8 cellular contexts compared by ENCODE assay signal in the genomic region with DNA sequence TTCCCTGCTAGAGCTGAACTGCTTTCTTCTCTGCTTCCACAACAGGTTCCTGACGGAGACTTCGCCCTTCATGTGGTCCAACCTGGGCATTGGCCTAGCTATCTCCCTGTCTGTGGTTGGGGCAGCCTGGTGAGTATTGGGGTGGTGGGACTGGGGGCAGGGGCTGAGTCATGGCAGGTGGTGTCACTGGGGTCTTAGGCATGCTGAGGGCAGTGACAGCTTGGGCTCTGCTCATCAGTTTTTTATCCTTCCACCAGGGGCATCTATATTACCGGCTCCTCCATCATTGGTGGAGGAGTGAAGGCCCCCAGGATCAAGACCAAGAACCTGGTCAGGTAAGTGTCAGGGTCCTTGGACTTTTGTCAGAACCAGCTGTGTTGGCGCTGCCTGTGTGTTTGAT. TPM values are rescaled to one million over a fixed set of nuclear protein-coding genes. Genes with fewer than 3 reads are reported as not detected.
DNase-seq lines count a peak whose midpoint lies in the region; ATAC-seq and TF ChIP-seq lines count a peak whose summit lies in the region.

No MANE protein-coding gene starts in this region.

- intact Hi-C loops in psoas muscle (cut with DNase I) (no loop called here), sciatic nerve (cut with DNase I) (no loop called here)

- H3K27ac ChIP-seq in Peyer's patch (peak overlapping the region in 1 of 4 donors; percentile 98), esophagus (ENCODE audit: low read depth in 2 of 2, low read length in 1 of 2) (peak overlapping the region in 1 of 2 donors; percentile 10), psoas muscle (no peak overlapping the region)

- no peaks in the 10 kb centered on the region for H3K9me3 ChIP-seq in Peyer's patch
- H3K9me3 ChIP-seq in esophagus (ENCODE audit: control insufficient read depth in 2 of 2, insufficient read depth in 1 of 2, low read depth in 1 of 2, low read length in 1 of 2): no peaks in the 10 kb centered on the region
- no peaks in the 10 kb centered on the region for H3K9me3 ChIP-seq in psoas muscle

- H3K4me3 ChIP-seq in GM06990 (replicated peaks; ENCODE audit: low read depth, low read length) (peak overlapping the region; percentile 91), Peyer's patch (peak overlapping the region in 3 of 4 donors; percentile 81 to 85 (median 84)), esophagus (ENCODE audit: low read depth in 1 of 2, low read length in 2 of 2) (peak overlapping the region; percentile 72 to 92), psoas muscle (peak overlapping the region; percentile 94)

- H3K36me3 ChIP-seq in GM06990 (ENCODE audit: control insufficient read depth, insufficient read depth, low read length): peaks cover 17% of the 10 kb centered on the region
- H3K36me3 ChIP-seq in Peyer's patch: peaks cover 0 to 25% (median 0%) of the 10 kb centered on the region in 3 donors
- H3K36me3 ChIP-seq in esophagus (ENCODE audit: control insufficient read depth in 2 of 2, insufficient read depth in 2 of 2, low read length in 1 of 2): peaks cover 5 to 24% of the 10 kb centered on the region in 2 donors
- peaks cover 2 to 40% of the 10 kb centered on the region in 2 donors for H3K36me3 ChIP-seq in psoas muscle (ENCODE audit: insufficient read depth in 1 of 2, low read depth in 1 of 2)

- TF ChIP-seq CTCF in GM06990 (IDR thresholded peaks at IDR 0.05; ENCODE audit: insufficient read depth, low read length, poor library complexity, severe bottlenecking) (no peak), Peyer's patch (IDR thresholded peaks at IDR 0.05) (no peak), psoas muscle (IDR thresholded peaks at IDR 0.05) (no peak)

- no peak for TF ChIP-seq POLR2A in Peyer's patch (IDR thresholded peaks at IDR 0.05)

- ATAC-seq in psoas muscle: no peak
- ATAC-seq in HG03159 (IDR thresholded peaks at IDR 0.05; ENCODE audit: unreplicated experiment): no peak
- no peak for ATAC-seq in sciatic nerve
- no peak for ATAC-seq in GM21576 (IDR thresholded peaks at IDR 0.05; ENCODE audit: unreplicated experiment)

- H3K27me3 ChIP-seq in GM06990 (replicated peaks; ENCODE audit: control insufficient read depth, insufficient read depth, low read length) (no peaks in the 10 kb centered on the region), Peyer's patch (no peaks in the 10 kb centered on the region), esophagus (ENCODE audit: control insufficient read depth in 1 of 2, insufficient read depth in 2 of 2, low read length in 2 of 2) (no peaks in the 10 kb centered on the region), psoas muscle (ENCODE audit: insufficient read depth in 3 of 3, low read length in 2 of 3) (no peaks in the 10 kb centered on the region)

- H3K4me1 ChIP-seq in Peyer's patch (peaks cover 10 to 51% (median 14%) of the 10 kb centered on the region in 4 donors), esophagus (ENCODE audit: control insufficient read depth in 2 of 2, insufficient read depth in 2 of 2, low read length in 1 of 2) (peaks cover 16 to 35% of the 10 kb centered on the region in 2 donors), psoas muscle (peaks cover 46% of the 10 kb centered on the region)

- DNase-seq in GM06990 (ENCODE audit: extremely low read depth, insufficient read length) (no peak), Peyer's patch (no peak), psoas muscle (no peak), sciatic nerve (ENCODE audit: low spot score) (no peak), NCI-H774 (lab: John Stamatoyannopoulos, UW) (no peak)

- WGBS in esophagus, 2 donors: 77 to 81% methylated on average over 4 of the region's 4 CpGs
- WGBS in psoas muscle, 3 donors: 76 to 89% (median 79%) methylated on average over 4 of the region's 4 CpGs

RNA-seq across cellular contexts. Expression of gene ATP6V0B, which starts 1.3 kb away (rescaled TPM):
- 100 to 1,000 TPM in 2 of 4 donors, 10 to 100 TPM in 2; 87.5 to 218 (median 122) TPM for total RNA-seq in Peyer's patch
- 100 to 1,000 TPM in 1 of 2 donors, 10 to 100 TPM in 1; 66.1 to 124 TPM for polyA plus RNA-seq in esophagus
- 100 to 1,000 TPM in 3 of 4 donors, 10 to 100 TPM in 1; 87.9 to 133 (median 106) TPM for total RNA-seq in psoas muscle
- 100 to 1,000 TPM; 159 to 260 (median 236) TPM for polyA plus RNA-seq in psoas muscle
- total RNA-seq in sciatic nerve: 79.4 TPM

RNA-seq across cellular contexts. Expression of gene B4GALT2, which starts 3.0 kb away (rescaled TPM):
- total RNA-seq in Peyer's patch (10 to 100 TPM in 3 of 4 donors, 1 to 10 TPM in 1; 8.2 to 28.9 (median 22.2) TPM), psoas muscle (10 to 100 TPM; 33.5 to 54.9 (median 50.7) TPM), sciatic nerve (26.5 TPM)
- polyA plus RNA-seq in esophagus (10 to 100 TPM; 22.7 to 30.6 TPM), psoas muscle (10 to 100 TPM; 57.1 to 81.0 (median 60.2) TPM)

RNA-seq across cellular contexts. Expression of gene DPH2, which starts 6.2 kb away (rescaled TPM):
- total RNA-seq in Peyer's patch (100 to 1,000 TPM in 1 of 4 donors, 10 to 100 TPM in 3; 16.6 to 106 (median 38.6) TPM), psoas muscle (10 to 100 TPM; 37.8 to 62.9 (median 44.3) TPM), sciatic nerve (12.0 TPM)
- polyA plus RNA-seq in esophagus (10 to 100 TPM; 14.2 to 17.9 TPM), psoas muscle (100 to 1,000 TPM in 1 of 3 donors, 10 to 100 TPM in 2; 53.7 to 123 (median 87.6) TPM)

RNA-seq across cellular contexts. Expression of gene CCDC24, which starts 15.4 kb away (rescaled TPM):
- total RNA-seq in Peyer's patch (10 to 100 TPM; 12.4 to 18.2 (median 15.7) TPM), psoas muscle (1 to 10 TPM; 1.1 to 1.9 (median 1.6) TPM), sciatic nerve (5.4 TPM)
- polyA plus RNA-seq in esophagus (1 to 10 TPM; 4.0 to 7.5 TPM), psoas muscle (1 to 10 TPM in 2 of 3 donors, under 1 TPM in 1; 0.83 to 3.9 (median 2.3) TPM)

RNA-seq across cellular contexts. Expression of gene IPO13, which starts 29.3 kb away (rescaled TPM):
- total RNA-seq in Peyer's patch (10 to 100 TPM in 3 of 4 donors, 1 to 10 TPM in 1; 9.1 to 36.5 (median 32.0) TPM), psoas muscle (100 to 1,000 TPM in 3 of 4 donors, 10 to 100 TPM in 1; 92.4 to 140 (median 108) TPM), sciatic nerve (29.0 TPM)
- polyA plus RNA-seq in esophagus (10 to 100 TPM; 18.1 to 22.1 TPM), psoas muscle (10 to 100 TPM; 26.8 to 93.0 (median 41.5) TPM)
